26 cellular contexts compared by ENCODE assay signal in genomic region chr12:13724136-13724535, GRCh38.
"Had no signal": no experiment of that assay in that cellular context is flagged by ENCODE, and none has a peak within 500 bp of the region (broad histone marks: within the 10 kb centered on the region; RNA-seq: fewer than 3 reads in every experiment).

No MANE protein-coding gene starts in this region.

- DNase-seq: stimulated activated CD4-positive, alpha-beta T cell treated with anti-CD3 and anti-CD28 coated beads, Interleukin-2, amount 100 ng/mL, for 48 hours; stimulated activated CD4-positive, alpha-beta T cell treated with anti-CD3 and anti-CD28 coated beads, Interleukin-4, amount 100 ng/mL, for 1 hour; stimulated activated CD4-positive, alpha-beta T cell treated with anti-CD3 and anti-CD28 coated beads, Interleukin-4, amount 100 ng/mL, for 24 hours; stimulated activated CD4-positive, alpha-beta T cell treated with anti-CD3 and anti-CD28 coated beads, Interleukin-4, amount 100 ng/mL, for 4 hours; stimulated activated CD8-positive, alpha-beta memory T cell treated with anti-CD3 and anti-CD28 coated beads, Interleukin-4, amount 100 ng/mL, for 48 hours; stimulated activated naive B cell treated with anti-CD40 and anti-IgM and Interleukin-4, amounts not matched to agents 10 μg/mL and 1 μg/mL and 100 μg/mL, for 72 hours; stimulated activated naive CD4-positive, alpha-beta T cell; stimulated activated naive CD4-positive, alpha-beta T cell treated with Interleukin-2 at 50 U/mL for 16 hours; stimulated activated naive CD8-positive, alpha-beta T cell treated with anti-CD3 and anti-CD28 coated beads, Interleukin-15, amount 100 ng/mL, for 72 hours; stimulated activated naive CD8-positive, alpha-beta T cell treated with anti-CD3 and anti-CD28 coated beads, Interleukin-15, Interleukin-2, amounts not matched to agents 100 U/mL and 50 U/mL, for 24 hours; stomach; substantia nigra; testis; thyroid gland; tibial artery; transverse colon; trophoblast cell; upper lobe of left lung; upper lobe of right lung; uterus had no signal

- H3K27me3 ChIP-seq: stomach, suprapubic skin, testis, thyroid gland, tibial artery, tibial nerve, transverse colon, upper lobe of left lung, upper lobe of right lung, uterus, vagina had no signal

- ATAC-seq: stimulated activated effector memory CD8-positive, alpha-beta T cell treated with anti-CD3 and anti-CD28 coated beads, Interleukin-12 subunit alpha, Interleukin-12 subunit beta, amount 100 ng/mL, for 72 hours; stimulated activated memory B cell treated with anti-CD40 and anti-IgM and Interleukin-4, amounts not matched to agents 10 μg/mL and 1 μg/mL and 100 μg/mL, for 72 hours; stimulated activated naive B cell treated with anti-CD40 and anti-IgM and Interleukin-4, amounts not matched to agents 10 μg/mL and 1 μg/mL and 100 μg/mL, for 72 hours; stimulated activated naive CD8-positive, alpha-beta T cell treated with anti-CD3 and anti-CD28 coated beads, Interleukin-15, amount 100 ng/mL, for 72 hours; stimulated activated naive CD8-positive, alpha-beta T cell treated with anti-CD3 and anti-CD28 coated beads, Interleukin-15, Interleukin-2, amounts not matched to agents 100 U/mL and 50 U/mL, for 24 hours; upper lobe of right lung had no signal

- H3K9me3 ChIP-seq: stomach, suprapubic skin, testis, thoracic aorta, thyroid gland, tibial artery, tibial nerve, transverse colon, upper lobe of left lung, upper lobe of right lung, uterus, vagina had no signal

- H3K4me3 ChIP-seq: stomach, suprapubic skin, testis, thoracic aorta, thyroid gland, tibial artery, tibial nerve, transverse colon, upper lobe of left lung, upper lobe of right lung, uterus, vagina had no signal

- H3K36me3 ChIP-seq: stomach, suprapubic skin, thoracic aorta, thyroid gland, tibial artery, tibial nerve, transverse colon, upper lobe of left lung, upper lobe of right lung, uterus, vagina had no signal

- H3K27ac ChIP-seq: stomach, suprapubic skin, testis, thoracic aorta, thyroid gland, tibial artery, tibial nerve, transverse colon, upper lobe of left lung, upper lobe of right lung, uterus, vagina had no signal

- H3K4me1 ChIP-seq: stomach, suprapubic skin, testis, thyroid gland, tibial artery, tibial nerve, upper lobe of left lung, upper lobe of right lung, uterus, vagina had no signal
